Comparison of ENCODE assay signal across 8 cellular contexts in the genomic region with DNA sequence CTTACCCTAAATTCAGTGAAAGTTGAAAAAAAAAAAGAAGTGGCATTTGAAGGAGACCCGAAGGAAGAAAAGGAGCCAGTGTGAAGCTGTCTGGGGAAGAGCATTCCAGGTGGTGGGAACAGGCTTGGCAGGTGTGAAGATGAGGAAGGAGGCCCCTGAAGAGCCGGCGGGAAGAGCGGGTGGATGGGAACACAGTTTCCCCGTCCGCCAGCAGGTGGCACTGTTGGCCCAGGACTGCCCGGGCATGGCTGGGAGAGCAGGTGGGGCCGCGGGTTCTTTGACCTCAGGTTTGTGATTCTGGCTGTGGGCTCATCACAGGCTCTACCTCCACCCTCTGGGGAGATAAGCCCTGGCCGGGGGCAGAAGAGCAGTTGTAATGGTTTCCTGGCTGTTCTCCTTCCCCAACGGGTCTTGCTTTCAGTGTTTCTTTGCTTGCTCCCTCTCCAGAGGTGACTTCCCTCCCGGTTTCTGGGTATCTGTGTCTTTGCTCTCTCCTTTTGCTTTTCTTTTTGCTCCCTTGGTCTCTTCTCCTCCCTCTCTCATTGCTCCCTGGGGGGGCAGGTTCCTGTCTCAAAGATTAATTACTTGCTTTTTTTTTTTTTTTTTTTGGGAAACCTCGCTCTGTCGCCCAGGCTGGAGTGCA. TPM values are rescaled to one million over a fixed set of nuclear protein-coding genes. Genes with fewer than 3 reads are reported as not detected.
A peak's percentile ranks its signal among the peaks of the same experiment; 100 is the strongest.
DNase-seq lines count a peak whose midpoint lies in the region; ATAC-seq and TF ChIP-seq lines count a peak whose summit lies in the region.

No MANE protein-coding gene starts in this region.

- H3K4me3 ChIP-seq in GM12875 (ENCODE audit: low read depth, low read length) = no peak overlapping the region

- no peaks in the 10 kb centered on the region for H3K9me3 Mint-ChIP-seq in activated B cell treated with CpG ODN at 0.5 μM for 24 hours

- no peak overlapping the region for H3K27ac Mint-ChIP-seq in activated B cell treated with CpG ODN at 0.5 μM for 24 hours

- intact Hi-C loops in activated B cell treated with CpG ODN at 0.5 μM for 24 hours (cut with micrococcal nuclease) = loop anchor here (1.0 to 10.0 kb wide), 5 partner anchors 9 to 185 kb away; a partner anchor contains a TSS

- H3K27ac ChIP-seq in 22Rv1 = no peak overlapping the region

- H3K4me1 Mint-ChIP-seq in activated B cell treated with CpG ODN at 0.5 μM for 24 hours = peaks cover 42% of the 10 kb centered on the region

- TF ChIP-seq CTCF in 22Rv1 (IDR thresholded peaks at IDR 0.05) = peak; percentile 94
- TF ChIP-seq CTCF in GM12875 (IDR thresholded peaks at IDR 0.05; ENCODE audit: borderline replicate concordance, insufficient read depth, low read depth, low read length) = peak; percentile 94
- peak; percentile 97 for TF ChIP-seq CTCF in activated B cell treated with CpG ODN at 0.5 μM for 24 hours (IDR thresholded peaks at IDR 0.05)

- DNase-seq in NCI-H1694 (lab: John Stamatoyannopoulos, UW) = peak; percentile 76
- peak; percentile 84 for DNase-seq in activated B cell treated with CpG ODN at 0.5 μM for 24 hours
- peak; percentile 67 for DNase-seq in T47D (ENCODE audit: low read depth in 1 of 2, low spot score in 1 of 2)
- peak; percentile 17 for DNase-seq in iris pigment epithelial cell (ENCODE audit: low read depth)
- peak; percentile 59 to 78 for DNase-seq in stimulated activated CD4-positive, alpha-beta T cell treated with anti-CD3 and anti-CD28 coated beads, Interleukin-15, amount 100 ng/mL, for 48 hours (ENCODE audit: low read depth in 2 of 2)

- H3K27me3 Mint-ChIP-seq in activated B cell treated with CpG ODN at 0.5 μM for 24 hours = peaks cover 2% of the 10 kb centered on the region

- ATAC-seq in activated B cell treated with CpG ODN at 0.5 μM for 24 hours (ENCODE audit: low read depth) = peak; percentile 84
- ATAC-seq in HG03439 (IDR thresholded peaks at IDR 0.05; ENCODE audit: unreplicated experiment) = no peak

- H3K36me3 Mint-ChIP-seq in activated B cell treated with CpG ODN at 0.5 μM for 24 hours (ENCODE audit: low read depth) = no peaks in the 10 kb centered on the region

- POLR2A ChIA-PET in activated B cell treated with CpG ODN at 0.5 μM for 24 hours (lab: Charles Lee) = interaction anchor here (1.0 to 2.1 kb wide), 3 partner anchors 9 to 184 kb away, joined by 3 to 7 read pairs (median 6); no protein-coding TSS in a partner anchor

- in situ Hi-C loops in T47D (cut with HindIII; ENCODE audit: low pct_unique_long_range_greater_than_20kb, low sequenced_read_pairs) = no loop called here

- no peak overlapping the region for H3K4me3 Mint-ChIP-seq in activated B cell treated with CpG ODN at 0.5 μM for 24 hours

- CTCF ChIA-PET in activated B cell treated with CpG ODN at 0.5 μM for 24 hours (lab: Charles Lee) = interaction anchor here (0.8 to 6.2 kb wide), 8 partner anchors 9 to 184 kb away, joined by 3 to 66 read pairs (median 12); no protein-coding TSS in a partner anchor

RNA-seq across cellular contexts. Expression of a gene that starts 32.3 kb away (rescaled TPM):
- total RNA-seq in activated B cell treated with CpG ODN at 0.5 μM for 24 hours = 2.5 and 2.6 TPM in 2 replicates

Comparison
In these comparisons a context has a peak if more than half of its experiments do, and no peak if none do; other contexts are left out.
1. DNase-seq: peak in every context shown above with its lines; median percentile 84 in activated B cell treated with CpG ODN at 0.5 μM for 24 hours; 76 in NCI-H1694; 68 in stimulated activated CD4-positive, alpha-beta T cell treated with anti-CD3 and anti-CD28 coated beads, Interleukin-15, amount 100 ng/mL, for 48 hours; 67 in T47D; 17 in iris pigment epithelial cell.